ENCODE assay signal across 22 cellular contexts in genomic region chr17:965311-965989, GRCh38. TPM values are rescaled to one million over a fixed set of nuclear protein-coding genes. Genes with fewer than 3 reads are reported as not detected.
DNase-seq lines count a peak whose midpoint lies in the region; ATAC-seq, FAIRE-seq and TF ChIP-seq lines count a peak whose summit lies in the region.
"Had no signal": no experiment of that assay in that cellular context is flagged by ENCODE, and none has a peak within 500 bp of the region (broad histone marks: within the 10 kb centered on the region; RNA-seq: fewer than 3 reads in every experiment).

No MANE protein-coding gene starts in this region.

- DNase-seq in NCI-H524 treated with DMSO at 0.1 percent for 48 hours (lab: John Stamatoyannopoulos, UW) (peak; percentile 80), NCI-H524 (lab: John Stamatoyannopoulos, UW) (no peak), astrocyte of the hippocampus (ENCODE audit: low read depth, low spot score) (peak; percentile 48), kidney (peak; percentile 21), stomach (no peak), COLO829 (ENCODE audit: low spot score) (no peak), hypothalamus (lab: John Stamatoyannopoulos, UW) (no peak)
- DNase-seq: 8988T; activated CD4-positive, alpha-beta T cell treated with anti-CD3 and anti-CD28 coated beads for 1 hour; activated CD8-positive, alpha-beta memory T cell treated with anti-CD3 and anti-CD28 coated beads, Interleukin-2, amount 50 U/mL, for 48 hours; activated naive CD4-positive, alpha-beta T cell treated with anti-CD3 and anti-CD28 coated beads, Interleukin-2, amount 10 ng/mL, durations not matched to agents 7 days and 5 days; CD4-positive, CD25-positive, alpha-beta regulatory T cell; mammary epithelial cell; NCI-H2029 treated with DMSO at 0.1 percent for 48 hours; NCI-H774; RPMI8226; small intestine; T-helper 2 cell had no signal

- intact Hi-C loops in kidney (cut with DNase I): no loop called here
- intact Hi-C loops in stomach (cut with DNase I; ENCODE audit: low total_unique reads): no loop called here

- H3K4me3 ChIP-seq in kidney (ENCODE audit: low read length in 2 of 2): no peak overlapping the region
- no peak overlapping the region for H3K4me3 ChIP-seq in stomach
- H3K4me3 ChIP-seq: breast epithelium, tibial nerve had no signal

- H3K27ac ChIP-seq in kidney (ENCODE audit: low read depth in 2 of 2, low read length in 2 of 2) (no peak overlapping the region), stomach (peak overlapping the region in 4 of 5 donors; percentile 4 to 87 (median 38))
- H3K27ac ChIP-seq: breast epithelium, tibial nerve had no signal

- no peaks in the 10 kb centered on the region for H3K27me3 ChIP-seq in stomach
- H3K27me3 ChIP-seq: breast epithelium, tibial nerve had no signal

- no peaks in the 10 kb centered on the region for H3K4me1 ChIP-seq in kidney (ENCODE audit: control insufficient read depth in 1 of 2, insufficient read depth in 1 of 2, low read depth in 1 of 2, low read length in 2 of 2)
- H3K4me1 ChIP-seq in stomach: peaks cover 0 to 50% (median 30%) of the 10 kb centered on the region in 4 donors
- H3K4me1 ChIP-seq: breast epithelium, tibial nerve had no signal

- no peak for TF ChIP-seq EP300 in stomach (IDR thresholded peaks at IDR 0.05)

- H3K9me3 ChIP-seq in kidney (ENCODE audit: control insufficient read depth in 1 of 2, low read length in 2 of 2) (no peaks in the 10 kb centered on the region), stomach (no peaks in the 10 kb centered on the region)
- H3K9me3 ChIP-seq: breast epithelium, tibial nerve had no signal

- no peak for FAIRE-seq in kidney (lab: Jason Lieb, UNC)
- FAIRE-seq: HepG2, small intestine had no signal

- TF ChIP-seq CTCF in kidney (IDR thresholded peaks at IDR 0.05; ENCODE audit: borderline replicate concordance, extremely low read depth, insufficient read depth): no peak
- no peak for TF ChIP-seq CTCF in stomach (IDR thresholded peaks at IDR 0.05)

- H3K36me3 ChIP-seq in kidney (ENCODE audit: control insufficient read depth in 1 of 2, insufficient read depth in 2 of 2, low read length in 2 of 2) (no peaks in the 10 kb centered on the region), stomach (no peaks in the 10 kb centered on the region)
- H3K36me3 ChIP-seq: breast epithelium, tibial nerve had no signal

- H3K9ac ChIP-seq in kidney (ENCODE audit: low read length in 2 of 2): no peak overlapping the region

- no peak for TF ChIP-seq POLR2A in stomach (IDR thresholded peaks at IDR 0.05)

- ATAC-seq in GM21737 (IDR thresholded peaks at IDR 0.05; ENCODE audit: unreplicated experiment): no peak
- ATAC-seq: HepG2 had no signal

- 68 to 78% (median 69%) methylated on average over 12 of the region's 12 CpGs for WGBS in stomach, 5 donors

RNA-seq across cellular contexts. Expression of gene NXN, which starts 14.1 kb away (rescaled TPM):
- total RNA-seq in kidney (26.8 TPM), stomach (10 to 100 TPM; 21.0 to 47.8 (median 26.9) TPM)
- polyA plus RNA-seq in kidney (ENCODE audit: insufficient read depth, low read depth, low replicate concordance) (10.2 TPM), stomach (10 to 100 TPM; 17.9 to 33.8 (median 23.2) TPM)

RNA-seq across cellular contexts. Expression of gene TIMM22, which starts 31.5 kb away (rescaled TPM):
- total RNA-seq in kidney (14.6 TPM), stomach (10 to 100 TPM in 2 of 5 donors, 1 to 10 TPM in 2, under 1 TPM in 1; 0.29 to 22.6 (median 8.9) TPM)
- polyA plus RNA-seq in kidney (ENCODE audit: insufficient read depth, low read depth, low replicate concordance) (17.3 TPM), stomach (1 to 10 TPM; 7.3 to 9.5 (median 8.6) TPM)

Comparison
In these comparisons a context has a peak if more than half of its experiments do, and no peak if none do; other contexts are left out.
1. DNase-seq: peak in NCI-H524 treated with DMSO at 0.1 percent for 48 hours (single experiment), astrocyte of the hippocampus (single experiment) and kidney (single experiment); none in NCI-H524 (0 of 2), stomach (single experiment), COLO829 (single experiment) and hypothalamus (0 of 51).
2. H3K27ac ChIP-seq: peak in stomach (4 of 5); none in kidney (0 of 2).